Comparison of ENCODE assay signal across 19 cellular contexts in genomic region chr3:126525853-126526667, GRCh38. TPM values are rescaled to one million over a fixed set of nuclear protein-coding genes. Genes with fewer than 3 reads are reported as not detected.
DNase-seq lines count a peak whose midpoint lies in the region; ATAC-seq, FAIRE-seq and TF ChIP-seq lines count a peak whose summit lies in the region.
"Had no signal": no experiment of that assay in that cellular context is flagged by ENCODE, and none has a peak within 500 bp of the region (broad histone marks: within the 10 kb centered on the region; RNA-seq: fewer than 3 reads in every experiment).

No MANE protein-coding gene starts in this region.

- H3K27me3 ChIP-seq in heart right ventricle: peaks cover 0 to 24% (median 16%) of the 10 kb centered on the region in 7 donors
- H3K27me3 ChIP-seq in liver (ENCODE audit: control insufficient read depth in 4 of 4, insufficient read depth in 4 of 4, low read length in 3 of 4): no peaks in the 10 kb centered on the region
- peaks cover 0 to 55% (median 16%) of the 10 kb centered on the region in 7 donors for H3K27me3 ChIP-seq in spleen (replicated peaks in 1 of 7)

- peak; percentile 10 to 34 for TF ChIP-seq RAD21 in liver (IDR thresholded peaks at IDR 0.05)

- H3K4me1 Mint-ChIP-seq in chondrocyte (ENCODE audit: low read depth): peaks cover 2% of the 10 kb centered on the region
- H3K4me1 Mint-ChIP-seq in activated CD4-positive, alpha-beta memory T cell treated with anti-CD3 and anti-CD28 coated beads for 36 hours (ENCODE audit: low read depth): no peaks in the 10 kb centered on the region

- TF ChIP-seq CTCF in heart right ventricle (IDR thresholded peaks at IDR 0.05) (no peak), chondrocyte (IDR thresholded peaks at IDR 0.05) (no peak), liver (IDR thresholded peaks at IDR 0.05; ENCODE audit: low read depth, low read length, missing input control) (peak; percentile 9), spleen (IDR thresholded peaks at IDR 0.05 in 8 of 11, conservative IDR thresholded peaks at IDR 0.05 in 3 of 11) (peak in 1 of 11 experiments; percentile 14)

- H3K4me1 ChIP-seq in heart right ventricle (peaks cover 2 to 49% (median 30%) of the 10 kb centered on the region in 9 donors), liver (ENCODE audit: control insufficient read depth in 4 of 4, insufficient read depth in 4 of 4, low read length in 3 of 4) (peaks cover 18 to 90% (median 72%) of the 10 kb centered on the region in 4 donors), spleen (peaks cover 3 to 90% (median 50%) of the 10 kb centered on the region in 6 donors)
- H3K4me1 ChIP-seq: BE2C had no signal

- no peak overlapping the region for H3K4me3 Mint-ChIP-seq in chondrocyte (ENCODE audit: unreplicated experiment)
- no peak overlapping the region for H3K4me3 Mint-ChIP-seq in activated CD4-positive, alpha-beta memory T cell treated with anti-CD3 and anti-CD28 coated beads for 36 hours

- no peak overlapping the region for H3K27ac Mint-ChIP-seq in chondrocyte (ENCODE audit: unreplicated experiment)
- H3K27ac Mint-ChIP-seq in activated CD4-positive, alpha-beta memory T cell treated with anti-CD3 and anti-CD28 coated beads for 36 hours: no peak overlapping the region

- no peaks in the 10 kb centered on the region for H3K36me3 Mint-ChIP-seq in chondrocyte (ENCODE audit: low read depth)
- no peaks in the 10 kb centered on the region for H3K36me3 Mint-ChIP-seq in activated CD4-positive, alpha-beta memory T cell treated with anti-CD3 and anti-CD28 coated beads for 36 hours

- FAIRE-seq in frontal cortex (lab: Jason Lieb, UNC): no peak
- FAIRE-seq: GM12892 had no signal

- no peak for TF ChIP-seq POLR2A in spleen (IDR thresholded peaks at IDR 0.05)

- CTCF ChIA-PET in activated CD4-positive, alpha-beta memory T cell treated with anti-CD3 and anti-CD28 coated beads for 36 hours (lab: Charles Lee): no interaction called here

- intact Hi-C loops in cardiac septum (cut with DNase I): no loop called here
- intact Hi-C loops in heart right ventricle (cut with DNase I): loop anchor here in 6 of 10 donors (5.0 to 10.0 kb wide), 4 partner anchors 41 to 1019 kb away; no protein-coding TSS in a partner anchor
- intact Hi-C loops in spleen (cut with DNase I; ENCODE audit: low total_unique reads): loop anchor here (5.0 to 10.0 kb wide), 2 partner anchors 129 to 1021 kb away; partner anchors contain the start of gene TXNRD3
- intact Hi-C loops in activated CD4-positive, alpha-beta memory T cell treated with anti-CD3 and anti-CD28 coated beads for 36 hours (cut with micrococcal nuclease): no loop called here

- POLR2A ChIA-PET in activated CD4-positive, alpha-beta memory T cell treated with anti-CD3 and anti-CD28 coated beads for 36 hours (lab: Charles Lee): no interaction called here

- no peaks in the 10 kb centered on the region for H3K36me3 ChIP-seq in heart right ventricle
- no peaks in the 10 kb centered on the region for H3K36me3 ChIP-seq in liver (ENCODE audit: control insufficient read depth in 4 of 4, insufficient read depth in 3 of 4, low read depth in 1 of 4, low read length in 3 of 4)
- H3K36me3 ChIP-seq in spleen: no peaks in the 10 kb centered on the region
- H3K36me3 ChIP-seq: BE2C had no signal

- 83 to 84% methylated on average over 8 of the region's 8 CpGs for WGBS in heart right ventricle, 2 donors
- 77% methylated on average over 8 of the region's 8 CpGs for WGBS in liver
- 78 to 96% (median 85%) methylated on average over 7 to 8 of the region's 8 CpGs for WGBS in spleen, 5 donors

- H3K9me3 ChIP-seq in heart right ventricle: no peaks in the 10 kb centered on the region
- no peaks in the 10 kb centered on the region for H3K9me3 ChIP-seq in liver (ENCODE audit: control insufficient read depth in 4 of 4, low read length in 3 of 4)
- H3K9me3 ChIP-seq in spleen: no peaks in the 10 kb centered on the region
- H3K9me3 ChIP-seq: BE2C had no signal

- H3K9me3 Mint-ChIP-seq in chondrocyte (ENCODE audit: low read depth): no peaks in the 10 kb centered on the region
- H3K9me3 Mint-ChIP-seq in activated CD4-positive, alpha-beta memory T cell treated with anti-CD3 and anti-CD28 coated beads for 36 hours: no peaks in the 10 kb centered on the region

- DNase-seq in cardiac septum (ENCODE audit: low spot score) (peak; percentile 60), heart right ventricle (no peak), chondrocyte (ENCODE audit: low spot score) (peak; percentile 57), spleen (peak; percentile 76), frontal cortex (ENCODE audit: low spot score in 2 of 2) (no peak)
- no peak for DNase-seq in activated CD4-positive, alpha-beta memory T cell treated with anti-CD3 and anti-CD28 coated beads for 36 hours
- DNase-seq: BE2C, DMS79 treated with DMSO at 0.1 percent for 48 hours, GDM1, IMR-90, Kasumi-1, NCI-H1417 treated with DMSO at 0.1 percent for 48 hours, NCI-H2029, NCI-H524 treated with DMSO at 0.1 percent for 48 hours had no signal

- H3K9ac ChIP-seq in liver (ENCODE audit: low read depth in 1 of 2, low read length in 2 of 2): peak overlapping the region in 1 of 2 donors; percentile 45

- ATAC-seq in heart right ventricle (no peak), GM19324 (IDR thresholded peaks at IDR 0.05; ENCODE audit: low FRiP score, unreplicated experiment) (no peak)

- peaks cover 10% of the 10 kb centered on the region for H3K27me3 Mint-ChIP-seq in chondrocyte (ENCODE audit: low read depth)
- peaks cover 15% of the 10 kb centered on the region for H3K27me3 Mint-ChIP-seq in activated CD4-positive, alpha-beta memory T cell treated with anti-CD3 and anti-CD28 coated beads for 36 hours

- H3K27ac ChIP-seq in heart right ventricle: no peak overlapping the region
- peak overlapping the region; percentile 94 to 96 for H3K27ac ChIP-seq in liver (ENCODE audit: low read depth in 1 of 2, low read length in 2 of 2)
- H3K27ac ChIP-seq in spleen: no peak overlapping the region
- H3K27ac ChIP-seq: RWPE1, SK-N-MC had no signal

- H3K4me3 ChIP-seq in heart right ventricle (no peak overlapping the region), liver (ENCODE audit: low read depth in 1 of 3, low read length in 3 of 3) (no peak overlapping the region), spleen (no peak overlapping the region)
- H3K4me3 ChIP-seq: SK-N-MC had no signal

TF ChIP-seq in liver, 16 proteins besides CTCF, POLR2A, EP300 and RAD21 (continues in another document):
- TF ChIP-seq HNF4G (IDR thresholded peaks at IDR 0.05) (no peak), ZBTB33 (IDR thresholded peaks at IDR 0.05) (no peak)

RNA-seq across cellular contexts. Expression of gene CHST13, which starts 2.1 kb away (rescaled TPM):
- total RNA-seq in cardiac septum (0.16 TPM), heart right ventricle (1 to 10 TPM in 1 of 10 donors, under 1 TPM in 9; 0.15 to 1.2 (median 0.53) TPM), chondrocyte (not detected in 3 replicates), liver (10 to 100 TPM; 19.7 to 39.1 TPM), spleen (10 to 100 TPM in 1 of 7 donors, 1 to 10 TPM in 6; 2.4 to 11.2 (median 5.6) TPM), frontal cortex (under 0.01 TPM)
- polyA plus RNA-seq in heart right ventricle (under 1 TPM; 0.12 to 0.15 TPM), liver (10 to 100 TPM; 22.1 to 28.3 TPM), spleen (1 to 10 TPM in 2 of 3 donors, under 1 TPM in 1; 0.26 to 1.8 (median 1.0) TPM)
- total RNA-seq in activated CD4-positive, alpha-beta memory T cell treated with anti-CD3 and anti-CD28 coated beads for 36 hours: not detected
- total RNA-seq: IMR-90 had no signal
- polyA plus RNA-seq: IMR-90 had no signal

RNA-seq across cellular contexts. Expression of gene UROC1, which starts 8.5 kb away (rescaled TPM):
- total RNA-seq in cardiac septum: not detected
- not detected for total RNA-seq in heart right ventricle
- polyA plus RNA-seq in heart right ventricle: under 1 TPM in 1 of 2 donors, not detected in 1; 0.01 TPM
- total RNA-seq in chondrocyte: 0.15 TPM in 1 of 3 replicates, not detected in the others
- total RNA-seq in liver: 10 to 100 TPM in 1 of 2 donors, 1 to 10 TPM in 1; 5.9 to 28.4 TPM
- 10 to 100 TPM; 16.5 to 20.0 TPM for polyA plus RNA-seq in liver
- under 1 TPM in 1 of 7 donors, not detected in 6; 0.16 TPM for total RNA-seq in spleen
- polyA plus RNA-seq in spleen: under 1 TPM; 0.02 to 0.03 (median 0.02) TPM
- total RNA-seq in activated CD4-positive, alpha-beta memory T cell treated with anti-CD3 and anti-CD28 coated beads for 36 hours: not detected
- not detected for total RNA-seq in frontal cortex
- total RNA-seq: IMR-90 had no signal
- polyA plus RNA-seq: IMR-90 had no signal

RNA-seq across cellular contexts. Expression of gene C3orf22, which starts 32.7 kb away (rescaled TPM):
- total RNA-seq in cardiac septum (not detected), heart right ventricle (under 1 TPM in 1 of 10 donors, not detected in 9; 0.26 TPM), chondrocyte (not detected in 3 replicates), liver (not detected), spleen (not detected), frontal cortex (not detected)
- polyA plus RNA-seq in heart right ventricle (not detected), liver (not detected), spleen (not detected)
- not detected for total RNA-seq in activated CD4-positive, alpha-beta memory T cell treated with anti-CD3 and anti-CD28 coated beads for 36 hours
- total RNA-seq: IMR-90 had no signal
- polyA plus RNA-seq: IMR-90 had no signal

RNA-seq across cellular contexts. Expression of gene ZXDC, which starts 50.4 kb away (rescaled TPM):
- total RNA-seq in cardiac septum (22.0 TPM), heart right ventricle (10 to 100 TPM; 15.2 to 25.4 (median 19.7) TPM), chondrocyte (26.3 to 29.7 TPM (median 26.6 TPM) in 3 replicates), liver (10 to 100 TPM; 17.2 to 42.3 TPM), spleen (10 to 100 TPM; 32.4 to 75.3 (median 50.0) TPM), frontal cortex (36.3 TPM)
- polyA plus RNA-seq in heart right ventricle (10 to 100 TPM in 1 of 2 donors, 1 to 10 TPM in 1; 6.6 to 14.3 TPM), liver (10 to 100 TPM in 1 of 2 donors, 1 to 10 TPM in 1; 7.0 to 10.5 TPM), spleen (10 to 100 TPM in 2 of 3 donors, 1 to 10 TPM in 1; 7.5 to 14.6 (median 13.2) TPM)
- 10 to 100 TPM; 18.2 to 19.1 TPM for total RNA-seq in activated CD4-positive, alpha-beta memory T cell treated with anti-CD3 and anti-CD28 coated beads for 36 hours

Comparison
In these comparisons a context has a peak if more than half of its experiments do, and no peak if none do; other contexts are left out.
1. DNase-seq: peak in cardiac septum (single experiment), chondrocyte (single experiment) and spleen (single experiment); none in heart right ventricle (0 of 2), activated CD4-positive, alpha-beta memory T cell treated with anti-CD3 and anti-CD28 coated beads for 36 hours (single experiment) and frontal cortex (0 of 2).
2. intact Hi-C loops: an anchor here in heart right ventricle (5.0 to 10.0 kb wide) and spleen (5.0 to 10.0 kb wide); none called in cardiac septum and activated CD4-positive, alpha-beta memory T cell treated with anti-CD3 and anti-CD28 coated beads for 36 hours.
3. H3K27ac ChIP-seq: peak in liver (2 of 2); none in heart right ventricle (0 of 10) and spleen (0 of 8).